ENCODE assay signal across 10 cellular contexts in genomic region chrX:149699761-149700160, GRCh38. TPM values are rescaled to one million over a fixed set of nuclear protein-coding genes. Genes with fewer than 3 reads are reported as not detected.
"Had no signal": no experiment of that assay in that cellular context is flagged by ENCODE, and none has a peak within 500 bp of the region (broad histone marks: within the 10 kb centered on the region; RNA-seq: fewer than 3 reads in every experiment).

No MANE protein-coding gene starts in this region.

- H3K9me3 Mint-ChIP-seq: natural killer cell treated with Interleukin-12 subunit alpha and Interleukin-12 subunit beta and Interleukin-15 and Interleukin-18, amount 100 ng/mL, for 72 hours had no signal

- H3K4me1 Mint-ChIP-seq: activated CD4-positive, alpha-beta T cell treated with anti-CD3 and anti-CD28 coated beads for 36 hours had no signal

- ATAC-seq: activated CD4-positive, alpha-beta T cell treated with anti-CD3 and anti-CD28 coated beads for 36 hours; activated CD8-positive, alpha-beta T cell treated with anti-CD3 and anti-CD28 coated beads, Interleukin-2, amount 10 ng/mL, durations not matched to agents 7 days and 5 days; foreskin keratinocyte; mucosa of descending colon; natural killer cell treated with Interleukin-12 subunit alpha and Interleukin-12 subunit beta and Interleukin-15 and Interleukin-18, amount 100 ng/mL, for 72 hours had no signal

- H3K36me3 Mint-ChIP-seq: natural killer cell treated with Interleukin-12 subunit alpha and Interleukin-12 subunit beta and Interleukin-15 and Interleukin-18, amount 100 ng/mL, for 72 hours had no signal

- DNase-seq: activated CD4-positive, alpha-beta T cell treated with anti-CD3 and anti-CD28 coated beads for 36 hours; activated CD8-positive, alpha-beta memory T cell treated with anti-CD3 and anti-CD28 coated beads, Interleukin-2, amount 50 U/mL, for 48 hours; activated CD8-positive, alpha-beta T cell treated with anti-CD3 and anti-CD28 coated beads, Interleukin-2, amount 10 ng/mL, durations not matched to agents 7 days and 5 days; foreskin keratinocyte; mucosa of descending colon; nucleus accumbens; stimulated activated CD4-positive, alpha-beta T cell treated with anti-CD3 and anti-CD28 coated beads, Interleukin-4, amount 100 ng/mL, for 4 hours; thyroid gland had no signal

- H3K27ac Mint-ChIP-seq: activated CD4-positive, alpha-beta T cell treated with anti-CD3 and anti-CD28 coated beads for 36 hours; activated CD8-positive, alpha-beta T cell treated with anti-CD3 and anti-CD28 coated beads, Interleukin-2, amount 10 ng/mL, durations not matched to agents 7 days and 5 days; natural killer cell treated with Interleukin-12 subunit alpha and Interleukin-12 subunit beta and Interleukin-15 and Interleukin-18, amount 100 ng/mL, for 72 hours had no signal

- H3K4me3 Mint-ChIP-seq: activated CD4-positive, alpha-beta T cell treated with anti-CD3 and anti-CD28 coated beads for 36 hours; activated CD8-positive, alpha-beta T cell treated with anti-CD3 and anti-CD28 coated beads, Interleukin-2, amount 10 ng/mL, durations not matched to agents 7 days and 5 days; natural killer cell treated with Interleukin-12 subunit alpha and Interleukin-12 subunit beta and Interleukin-15 and Interleukin-18, amount 100 ng/mL, for 72 hours had no signal

RNA-seq across cellular contexts. Expression of gene MAGEA11, which starts 12.1 kb away (rescaled TPM):
- polyA plus RNA-seq: endothelial cell of umbilical vein, foreskin keratinocyte had no signal
